16 cellular contexts compared by ENCODE assay signal in the genomic region with DNA sequence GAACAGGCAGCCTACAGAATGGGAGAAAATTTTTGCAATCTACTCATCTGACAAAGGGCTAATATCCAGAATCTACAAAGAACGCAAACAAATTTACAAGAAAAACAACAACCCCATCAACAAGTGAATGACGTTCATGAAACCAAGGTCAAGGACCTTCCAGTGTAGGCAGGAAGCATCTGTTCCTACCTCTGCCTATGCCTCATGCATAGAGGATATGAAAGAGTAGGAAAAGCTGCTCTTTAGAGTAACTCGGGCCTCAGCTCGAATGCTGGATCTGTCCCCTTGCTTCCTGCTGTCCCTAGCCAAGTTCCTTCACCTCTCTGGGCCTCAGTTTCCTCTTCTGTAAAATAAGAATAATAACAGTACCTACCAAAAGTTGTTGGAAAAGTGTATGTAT.
DNase-seq lines count a peak whose midpoint lies in the region; ATAC-seq lines count a peak whose summit lies in the region.
"Had no signal": no experiment of that assay in that cellular context is flagged by ENCODE, and none has a peak within 500 bp of the region (broad histone marks: within the 10 kb centered on the region; RNA-seq: fewer than 3 reads in every experiment).

No MANE protein-coding gene starts in this region.

- DNase-seq in dermis microvascular lymphatic vessel endothelial cell (ENCODE audit: low read depth in 2 of 2), result peak; percentile 74 to 81
- peak; percentile 33 for DNase-seq in glomerular endothelial cell (ENCODE audit: extremely low read depth, low read depth, low spot score)
- peak; percentile 56 for DNase-seq in pulmonary artery endothelial cell (ENCODE audit: low read depth, low spot score)
- DNase-seq in activated CD8-positive, alpha-beta memory T cell treated with anti-CD3 and anti-CD28 coated beads, Interleukin-2, amount 10 ng/mL, durations not matched to agents 7 days and 5 days, result no peak
- no peak for DNase-seq in stimulated activated CD4-positive, alpha-beta T cell treated with anti-CD3 and anti-CD28 coated beads, Interleukin-12 subunit alpha, Interleukin-12 subunit beta, amount 100 ng/mL, for 4 hours
- DNase-seq: C1 segment of cervical spinal cord; Calu3; CD4-positive, alpha-beta memory T cell; COR-L47; DMS53; DMS79 treated with DMSO at 0.1 percent for 48 hours; GF-D8; H9 had no signal

- CTCF ChIA-PET in activated CD8-positive, alpha-beta memory T cell treated with anti-CD3 and anti-CD28 coated beads, Interleukin-2, amount 10 ng/mL, durations not matched to agents 7 days and 5 days (lab: Charles Lee), result no interaction called here

- H3K4me1 Mint-ChIP-seq in activated CD8-positive, alpha-beta memory T cell treated with anti-CD3 and anti-CD28 coated beads, Interleukin-2, amount 10 ng/mL, durations not matched to agents 7 days and 5 days, result no peaks in the 10 kb centered on the region
- H3K4me1 Mint-ChIP-seq: CD4-positive, alpha-beta memory T cell; GM23338; H9 had no signal

- H3K27me3 Mint-ChIP-seq in activated CD8-positive, alpha-beta memory T cell treated with anti-CD3 and anti-CD28 coated beads, Interleukin-2, amount 10 ng/mL, durations not matched to agents 7 days and 5 days, result no peaks in the 10 kb centered on the region
- H3K27me3 Mint-ChIP-seq: CD4-positive, alpha-beta memory T cell had no signal

- ATAC-seq in activated CD8-positive, alpha-beta memory T cell treated with anti-CD3 and anti-CD28 coated beads, Interleukin-2, amount 10 ng/mL, durations not matched to agents 7 days and 5 days, result no peak
- no peak for ATAC-seq in HG03025 (IDR thresholded peaks at IDR 0.05; ENCODE audit: low FRiP score, unreplicated experiment)
- ATAC-seq: GM23338, HCT116 had no signal

- no peak overlapping the region for H3K4me3 Mint-ChIP-seq in activated CD8-positive, alpha-beta memory T cell treated with anti-CD3 and anti-CD28 coated beads, Interleukin-2, amount 10 ng/mL, durations not matched to agents 7 days and 5 days
- H3K4me3 Mint-ChIP-seq: CD4-positive, alpha-beta memory T cell; GM23338; H9 had no signal

- H3K27ac Mint-ChIP-seq in activated CD8-positive, alpha-beta memory T cell treated with anti-CD3 and anti-CD28 coated beads, Interleukin-2, amount 10 ng/mL, durations not matched to agents 7 days and 5 days, result no peak overlapping the region
- H3K27ac Mint-ChIP-seq: CD4-positive, alpha-beta memory T cell; GM23338 had no signal

- peaks cover 3% of the 10 kb centered on the region for H3K36me3 Mint-ChIP-seq in activated CD8-positive, alpha-beta memory T cell treated with anti-CD3 and anti-CD28 coated beads, Interleukin-2, amount 10 ng/mL, durations not matched to agents 7 days and 5 days

- H3K9me3 Mint-ChIP-seq in activated CD8-positive, alpha-beta memory T cell treated with anti-CD3 and anti-CD28 coated beads, Interleukin-2, amount 10 ng/mL, durations not matched to agents 7 days and 5 days (ENCODE audit: low read depth), result no peaks in the 10 kb centered on the region
- H3K9me3 Mint-ChIP-seq: CD4-positive, alpha-beta memory T cell; GM23338; H9 had no signal

Comparison
In these comparisons a context has a peak if more than half of its experiments do, and no peak if none do; other contexts are left out.
1. DNase-seq: peak in dermis microvascular lymphatic vessel endothelial cell (2 of 2), glomerular endothelial cell (single experiment) and pulmonary artery endothelial cell (single experiment); none in activated CD8-positive, alpha-beta memory T cell treated with anti-CD3 and anti-CD28 coated beads, Interleukin-2, amount 10 ng/mL, durations not matched to agents 7 days and 5 days (single experiment) and stimulated activated CD4-positive, alpha-beta T cell treated with anti-CD3 and anti-CD28 coated beads, Interleukin-12 subunit alpha, Interleukin-12 subunit beta, amount 100 ng/mL, for 4 hours (single experiment).